In genomic region chr14:102500190-102500661, GRCh38 we compare ENCODE assay signal across 9 cellular contexts. TPM values are rescaled to one million over a fixed set of nuclear protein-coding genes. Genes with fewer than 3 reads are reported as not detected.
DNase-seq lines count a peak whose midpoint lies in the region; ATAC-seq lines count a peak whose summit lies in the region.
"Had no signal": no experiment of that assay in that cellular context is flagged by ENCODE, and none has a peak within 500 bp of the region (broad histone marks: within the 10 kb centered on the region; RNA-seq: fewer than 3 reads in every experiment).

No MANE protein-coding gene starts in this region.

- H3K36me3 ChIP-seq in skeletal muscle satellite cell (ENCODE audit: insufficient read depth, low read length), result peaks cover 16% of the 10 kb centered on the region
- H3K36me3 ChIP-seq in SJCRH30, result no peaks in the 10 kb centered on the region

- no peaks in the 10 kb centered on the region for H3K27me3 Mint-ChIP-seq in activated naive CD8-positive, alpha-beta T cell treated with anti-CD3 and anti-CD28 coated beads for 36 hours
- no peaks in the 10 kb centered on the region for H3K27me3 Mint-ChIP-seq in activated CD4-positive, alpha-beta T cell treated with anti-CD3 and anti-CD28 coated beads, Interleukin-2, amount 10 ng/mL, durations not matched to agents 7 days and 5 days

- H3K27ac ChIP-seq in SJCRH30, result no peak overlapping the region

- peaks cover 2% of the 10 kb centered on the region for H3K36me3 Mint-ChIP-seq in activated naive CD8-positive, alpha-beta T cell treated with anti-CD3 and anti-CD28 coated beads for 36 hours
- H3K36me3 Mint-ChIP-seq in activated CD4-positive, alpha-beta T cell treated with anti-CD3 and anti-CD28 coated beads, Interleukin-2, amount 10 ng/mL, durations not matched to agents 7 days and 5 days (ENCODE audit: low read depth), result no peaks in the 10 kb centered on the region

- H3K4me3 ChIP-seq in skeletal muscle satellite cell (ENCODE audit: low read length) (no peak overlapping the region), SJCRH30 (no peak overlapping the region)

- no peaks in the 10 kb centered on the region for H3K9me3 Mint-ChIP-seq in activated naive CD8-positive, alpha-beta T cell treated with anti-CD3 and anti-CD28 coated beads for 36 hours
- H3K9me3 Mint-ChIP-seq in activated CD4-positive, alpha-beta T cell treated with anti-CD3 and anti-CD28 coated beads, Interleukin-2, amount 10 ng/mL, durations not matched to agents 7 days and 5 days, result no peaks in the 10 kb centered on the region

- DNase-seq in GM04504 (ENCODE audit: low read depth) (peak; percentile 74), glomerular endothelial cell (ENCODE audit: extremely low read depth, low read depth, low spot score) (peak; percentile 62), SJCRH30 (no peak)
- DNase-seq in activated naive CD8-positive, alpha-beta T cell treated with anti-CD3 and anti-CD28 coated beads for 36 hours, result no peak
- DNase-seq in activated CD4-positive, alpha-beta T cell treated with anti-CD3 and anti-CD28 coated beads, Interleukin-2, amount 10 ng/mL, durations not matched to agents 7 days and 5 days, result no peak
- DNase-seq: cortex of kidney had no signal

- H3K4me1 Mint-ChIP-seq in activated naive CD8-positive, alpha-beta T cell treated with anti-CD3 and anti-CD28 coated beads for 36 hours, result peaks cover 8% of the 10 kb centered on the region
- H3K4me1 Mint-ChIP-seq in activated CD4-positive, alpha-beta T cell treated with anti-CD3 and anti-CD28 coated beads, Interleukin-2, amount 10 ng/mL, durations not matched to agents 7 days and 5 days, result peaks cover 13% of the 10 kb centered on the region

- H3K4me2 ChIP-seq in skeletal muscle satellite cell (ENCODE audit: low read length), result peak overlapping the region; percentile 10

- ATAC-seq in HG03025 (IDR thresholded peaks at IDR 0.05; ENCODE audit: low FRiP score, unreplicated experiment) (no peak), GM19452 (IDR thresholded peaks at IDR 0.05; ENCODE audit: unreplicated experiment) (no peak)

- H3K27me3 ChIP-seq in skeletal muscle satellite cell (ENCODE audit: control insufficient read depth, insufficient read depth, low read length) (no peaks in the 10 kb centered on the region), SJCRH30 (no peaks in the 10 kb centered on the region)

- CTCF ChIA-PET in activated CD4-positive, alpha-beta T cell treated with anti-CD3 and anti-CD28 coated beads, Interleukin-2, amount 10 ng/mL, durations not matched to agents 7 days and 5 days (lab: Charles Lee), result interaction anchor here (0.9 to 1.5 kb wide), 5 partner anchors 9 to 183 kb away, joined by 3 to 8 read pairs (median 3); no protein-coding TSS in a partner anchor

- H3K4me1 ChIP-seq in skeletal muscle satellite cell (ENCODE audit: control insufficient read depth, insufficient read depth, low read length) (peaks cover 19% of the 10 kb centered on the region), SJCRH30 (0 out of 2 replicates have a peak, but pooled peaks cover 2% of the 10 kb centered on the region)

- peak overlapping the region; percentile 23 for H3K9ac ChIP-seq in skeletal muscle satellite cell (ENCODE audit: low read depth, low read length)

- POLR2A ChIA-PET in activated CD4-positive, alpha-beta T cell treated with anti-CD3 and anti-CD28 coated beads, Interleukin-2, amount 10 ng/mL, durations not matched to agents 7 days and 5 days (lab: Charles Lee), result no interaction called here

- H3K9me3 ChIP-seq in skeletal muscle satellite cell (replicated peaks; ENCODE audit: low read length) (no peaks in the 10 kb centered on the region), SJCRH30 (replicated peaks) (no peaks in the 10 kb centered on the region)

- no peak overlapping the region for H3K4me3 Mint-ChIP-seq in activated naive CD8-positive, alpha-beta T cell treated with anti-CD3 and anti-CD28 coated beads for 36 hours
- H3K4me3 Mint-ChIP-seq in activated CD4-positive, alpha-beta T cell treated with anti-CD3 and anti-CD28 coated beads, Interleukin-2, amount 10 ng/mL, durations not matched to agents 7 days and 5 days, result no peak overlapping the region

- peak overlapping the region; percentile 58 for H3K27ac Mint-ChIP-seq in activated naive CD8-positive, alpha-beta T cell treated with anti-CD3 and anti-CD28 coated beads for 36 hours
- no peak overlapping the region for H3K27ac Mint-ChIP-seq in activated CD4-positive, alpha-beta T cell treated with anti-CD3 and anti-CD28 coated beads, Interleukin-2, amount 10 ng/mL, durations not matched to agents 7 days and 5 days

RNA-seq across cellular contexts. Expression of gene ANKRD9, which starts 9.3 kb away (rescaled TPM):
- total RNA-seq in activated naive CD8-positive, alpha-beta T cell treated with anti-CD3 and anti-CD28 coated beads for 36 hours, result 10 to 100 TPM; 10.7 to 10.9 TPM
- total RNA-seq in glomerular endothelial cell, result 44.9 and 47.6 TPM in 2 replicates
- 7.9 and 9.1 TPM in 2 replicates for total RNA-seq in skeletal muscle satellite cell (2012; rRNA removed)
- 1 to 10 TPM; 4.9 to 6.2 TPM for total RNA-seq in activated CD4-positive, alpha-beta T cell treated with anti-CD3 and anti-CD28 coated beads, Interleukin-2, amount 10 ng/mL, durations not matched to agents 7 days and 5 days
- total RNA-seq in SJCRH30 (2014; rRNA removed; shearing (Covaris generic)), result 19.9 and 20.5 TPM in 2 replicates

Comparison
In these comparisons a context has a peak if more than half of its experiments do, and no peak if none do; other contexts are left out.
1. DNase-seq: peak in GM04504 (single experiment) and glomerular endothelial cell (single experiment); none in activated naive CD8-positive, alpha-beta T cell treated with anti-CD3 and anti-CD28 coated beads for 36 hours (single experiment), activated CD4-positive, alpha-beta T cell treated with anti-CD3 and anti-CD28 coated beads, Interleukin-2, amount 10 ng/mL, durations not matched to agents 7 days and 5 days (single experiment) and SJCRH30 (0 of 2).